8 cellular contexts compared by ENCODE assay signal in genomic region chr1:65068202-65069011, GRCh38.
A peak's percentile ranks its signal among the peaks of the same experiment; 100 is the strongest.
DNase-seq lines count a peak whose midpoint lies in the region; ATAC-seq and TF ChIP-seq lines count a peak whose summit lies in the region.

No MANE protein-coding gene starts in this region.

- TF ChIP-seq CTCF in choroid plexus epithelial cell (conservative IDR thresholded peaks at IDR 0.05; ENCODE audit: low read depth, low read length) (no peak), tibial artery (IDR thresholded peaks at IDR 0.05) (no peak)

- peaks cover 28% of the 10 kb centered on the region for H3K4me1 Mint-ChIP-seq in memory B cell

- H3K27ac Mint-ChIP-seq in memory B cell, result peak overlapping the region; percentile 99

- no peaks in the 10 kb centered on the region for H3K36me3 ChIP-seq in tibial artery

- H3K4me3 ChIP-seq in choroid plexus epithelial cell (ENCODE audit: low read depth, low read length) (peak overlapping the region; percentile 82), tibial artery (peak overlapping the region; percentile 73 to 88)

- ATAC-seq in HG02623 (IDR thresholded peaks at IDR 0.05; ENCODE audit: unreplicated experiment) (peak; percentile 5), memory B cell (ENCODE audit: low read depth) (no peak), GM21619 (IDR thresholded peaks at IDR 0.05; ENCODE audit: unreplicated experiment) (no peak)

- intact Hi-C loops in tibial artery (cut with DNase I; ENCODE audit: low total_unique reads), result loop anchor here (5.0 kb wide), 3 partner anchors 66 to 134 kb away; partner anchors contain the start of gene AK4

- H3K27me3 ChIP-seq in tibial artery, result no peaks in the 10 kb centered on the region

- H3K27ac ChIP-seq in tibial artery, result peak overlapping the region; percentile 98 to 100

- no peaks in the 10 kb centered on the region for H3K27me3 Mint-ChIP-seq in memory B cell

- DNase-seq in NCI-H2029 treated with DMSO at 0.1 percent for 48 hours (lab: John Stamatoyannopoulos, UW), result peak; percentile 51
- no peak for DNase-seq in NCI-H2029 (lab: John Stamatoyannopoulos, UW)
- DNase-seq in SHP77 (lab: John Stamatoyannopoulos, UW), result peak; percentile 23 to 52
- DNase-seq in choroid plexus epithelial cell (ENCODE audit: low read depth), result peak; percentile 56
- no peak for DNase-seq in memory B cell (ENCODE audit: low spot score in 2 of 2)
- no peak for DNase-seq in tibial artery

- peaks cover 3% of the 10 kb centered on the region for H3K36me3 Mint-ChIP-seq in memory B cell

- peak overlapping the region; percentile 88 for H3K4me3 Mint-ChIP-seq in memory B cell

- H3K4me1 ChIP-seq in tibial artery, result peaks cover 0 to 28% (median 19%) of the 10 kb centered on the region in 4 donors

- no peaks in the 10 kb centered on the region for H3K9me3 Mint-ChIP-seq in memory B cell

- H3K9me3 ChIP-seq in tibial artery, result no peaks in the 10 kb centered on the region

Comparison
In these comparisons a context has a peak if more than half of its experiments do, and no peak if none do; other contexts are left out.
1. DNase-seq: peak in NCI-H2029 treated with DMSO at 0.1 percent for 48 hours (single experiment), SHP77 (2 of 2) and choroid plexus epithelial cell (single experiment); none in NCI-H2029 (single experiment), memory B cell (0 of 2) and tibial artery (0 of 2).